Comparison of ENCODE assay signal across 1 cellular context in the genomic region with DNA sequence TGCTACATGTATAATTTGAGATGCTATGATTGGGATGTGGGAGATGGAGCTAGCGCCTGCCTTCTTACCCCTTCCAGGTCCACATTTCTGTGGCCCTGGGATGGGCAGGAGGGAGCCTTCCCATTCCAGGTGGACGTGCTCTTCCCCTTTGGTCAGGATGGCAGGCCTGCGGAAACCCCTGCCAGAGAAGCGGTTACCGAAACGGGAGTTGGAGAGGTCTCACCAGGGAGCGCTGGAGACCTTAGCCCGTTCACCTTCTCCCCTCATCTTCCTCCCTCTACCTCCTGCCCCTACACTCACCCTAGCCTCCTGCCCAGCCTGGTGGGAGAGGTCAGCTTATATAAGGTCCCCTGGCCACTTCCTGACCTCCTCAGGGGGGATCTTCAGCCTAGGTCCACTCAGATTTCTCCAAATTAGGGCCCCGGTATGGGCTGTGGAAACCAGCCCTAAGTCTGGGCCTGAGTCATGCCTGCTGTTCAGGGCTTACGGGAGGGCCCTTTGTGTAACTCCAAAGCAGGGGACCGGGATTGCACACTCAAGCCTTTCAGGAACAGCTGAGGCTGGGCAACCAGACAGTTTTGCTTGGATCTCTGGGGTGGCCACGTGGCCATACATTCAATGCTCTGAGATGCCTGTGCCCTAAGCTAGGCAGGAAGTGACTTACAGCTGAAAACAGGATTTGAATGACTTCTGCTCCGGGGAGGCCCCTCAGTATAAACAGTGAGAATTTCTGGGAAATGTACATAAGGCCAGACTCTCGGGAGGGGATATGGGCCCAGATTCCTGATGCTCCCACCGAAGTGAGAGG.
A peak's percentile ranks its signal among the peaks of the same experiment; 100 is the strongest.
TF ChIP-seq lines count a peak whose summit lies in the region.

No MANE protein-coding gene starts in this region.

TF ChIP-seq in HepG2, 621 proteins besides CTCF, POLR2A, EP300 and RAD21 (continued from another document and continues in another):
- TF ChIP-seq CEBPZ (IDR thresholded peaks at IDR 0.05; ENCODE audit: low read length): no peak
- TF ChIP-seq FOXK2 (IDR thresholded peaks at IDR 0.05): no peak
- TF ChIP-seq, protein P1, sequence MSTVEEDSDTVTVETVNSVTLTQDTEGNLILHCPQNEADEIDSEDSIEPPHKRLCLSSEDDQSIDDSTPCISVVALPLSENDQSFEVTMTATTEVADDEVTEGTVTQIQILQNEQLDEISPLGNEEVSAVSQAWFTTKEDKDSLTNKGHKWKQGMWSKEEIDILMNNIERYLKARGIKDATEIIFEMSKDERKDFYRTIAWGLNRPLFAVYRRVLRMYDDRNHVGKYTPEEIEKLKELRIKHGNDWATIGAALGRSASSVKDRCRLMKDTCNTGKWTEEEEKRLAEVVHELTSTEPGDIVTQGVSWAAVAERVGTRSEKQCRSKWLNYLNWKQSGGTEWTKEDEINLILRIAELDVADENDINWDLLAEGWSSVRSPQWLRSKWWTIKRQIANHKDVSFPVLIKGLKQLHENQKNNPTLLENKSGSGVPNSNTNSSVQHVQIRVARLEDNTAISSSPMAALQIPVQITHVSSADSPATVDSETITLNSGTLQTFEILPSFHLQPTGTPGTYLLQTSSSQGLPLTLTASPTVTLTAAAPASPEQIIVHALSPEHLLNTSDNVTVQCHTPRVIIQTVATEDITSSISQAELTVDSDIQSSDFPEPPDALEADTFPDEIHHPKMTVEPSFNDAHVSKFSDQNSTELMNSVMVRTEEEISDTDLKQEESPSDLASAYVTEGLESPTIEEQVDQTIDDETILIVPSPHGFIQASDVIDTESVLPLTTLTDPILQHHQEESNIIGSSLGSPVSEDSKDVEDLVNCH (CRISPR knock-in tag; IDR thresholded peaks at IDR 0.05): no peak
- 0 out of 2 replicates have a peak, but pooled peaks have one; percentile 46 for TF ChIP-seq ZFP41 (CRISPR knock-in tag; IDR thresholded peaks at IDR 0.05; ENCODE audit: borderline replicate concordance)
- TF ChIP-seq ZSCAN30 (CRISPR knock-in tag; IDR thresholded peaks at IDR 0.05): no peak
- TF ChIP-seq ZNF550 (CRISPR knock-in tag; IDR thresholded peaks at IDR 0.05; ENCODE audit: borderline replicate concordance): no peak
- TF ChIP-seq SALL1 (CRISPR knock-in tag; IDR thresholded peaks at IDR 0.05): peak; percentile 76
- TF ChIP-seq, protein P2, sequence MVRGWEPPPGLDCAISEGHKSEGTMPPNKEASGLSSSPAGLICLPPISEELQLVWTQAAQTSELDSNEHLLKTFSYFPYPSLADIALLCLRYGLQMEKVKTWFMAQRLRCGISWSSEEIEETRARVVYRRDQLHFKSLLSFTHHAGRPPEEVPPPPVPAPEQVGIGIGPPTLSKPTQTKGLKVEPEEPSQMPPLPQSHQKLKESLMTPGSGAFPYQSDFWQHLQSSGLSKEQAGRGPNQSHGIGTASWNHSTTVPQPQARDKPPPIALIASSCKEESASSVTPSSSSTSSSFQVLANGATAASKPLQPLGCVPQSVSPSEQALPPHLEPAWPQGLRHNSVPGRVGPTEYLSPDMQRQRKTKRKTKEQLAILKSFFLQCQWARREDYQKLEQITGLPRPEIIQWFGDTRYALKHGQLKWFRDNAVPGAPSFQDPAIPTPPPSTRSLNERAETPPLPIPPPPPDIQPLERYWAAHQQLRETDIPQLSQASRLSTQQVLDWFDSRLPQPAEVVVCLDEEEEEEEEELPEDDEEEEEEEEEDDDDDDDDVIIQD (CRISPR knock-in tag; IDR thresholded peaks at IDR 0.05; ENCODE audit: low read depth): no peak; the same call in 1 of the 2 replicates
- TF ChIP-seq, protein P3, sequence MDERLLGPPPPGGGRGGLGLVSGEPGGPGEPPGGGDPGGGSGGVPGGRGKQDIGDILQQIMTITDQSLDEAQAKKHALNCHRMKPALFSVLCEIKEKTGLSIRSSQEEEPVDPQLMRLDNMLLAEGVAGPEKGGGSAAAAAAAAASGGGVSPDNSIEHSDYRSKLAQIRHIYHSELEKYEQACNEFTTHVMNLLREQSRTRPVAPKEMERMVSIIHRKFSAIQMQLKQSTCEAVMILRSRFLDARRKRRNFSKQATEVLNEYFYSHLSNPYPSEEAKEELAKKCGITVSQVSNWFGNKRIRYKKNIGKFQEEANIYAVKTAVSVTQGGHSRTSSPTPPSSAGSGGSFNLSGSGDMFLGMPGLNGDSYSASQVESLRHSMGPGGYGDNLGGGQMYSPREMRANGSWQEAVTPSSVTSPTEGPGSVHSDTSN (CRISPR knock-in tag; IDR thresholded peaks at IDR 0.05): no peak
- no peak for TF ChIP-seq ZNF740 (CRISPR knock-in tag; IDR thresholded peaks at IDR 0.05)
- no peak for TF ChIP-seq ZNF225 (CRISPR knock-in tag; IDR thresholded peaks at IDR 0.05)
- peak; percentile 56 for TF ChIP-seq ZNF781 (CRISPR knock-in tag; IDR thresholded peaks at IDR 0.05; ENCODE audit: borderline replicate concordance, not compliant biosample characterization)
- TF ChIP-seq GATA4 (IDR thresholded peaks at IDR 0.05; ENCODE audit: borderline replicate concordance, low read depth): peak; percentile 83; the same call in 1 of the 2 replicates
- peak; percentile 30 for TF ChIP-seq JARID2 (CRISPR knock-in tag; IDR thresholded peaks at IDR 0.05; ENCODE audit: insufficient replicate concordance)
- TF ChIP-seq ZNF790 (CRISPR knock-in tag; IDR thresholded peaks at IDR 0.05; ENCODE audit: borderline replicate concordance): no peak
- no peak for TF ChIP-seq HOXA7 (CRISPR knock-in tag; IDR thresholded peaks at IDR 0.05)
- peak; percentile 64; the same call in 1 of the 2 replicates for TF ChIP-seq TCF7 (IDR thresholded peaks at IDR 0.05; ENCODE audit: low read depth)
- TF ChIP-seq ZNF232 (CRISPR knock-in tag; IDR thresholded peaks at IDR 0.05; ENCODE audit: borderline replicate concordance): no peak; the same call in 1 of the 2 replicates
- peak; percentile 78 for TF ChIP-seq ZBTB38 (CRISPR knock-in tag; IDR thresholded peaks at IDR 0.05)
- no peak for TF ChIP-seq MAZ (IDR thresholded peaks at IDR 0.05; ENCODE audit: borderline replicate concordance, low read depth, low read length)
- TF ChIP-seq MAZ (CRISPR knock-in tag; IDR thresholded peaks at IDR 0.05; ENCODE audit: low read depth): no peak
- TF ChIP-seq HDAC6 (IDR thresholded peaks at IDR 0.05; ENCODE audit: low read depth, low read length): no peak
- peak; percentile 88 for TF ChIP-seq TFE3 (CRISPR knock-in tag; IDR thresholded peaks at IDR 0.05)
- TF ChIP-seq ZNF577 (CRISPR knock-in tag; IDR thresholded peaks at IDR 0.05; ENCODE audit: borderline replicate concordance, low read depth): no peak
- peak; percentile 23; the same call in 1 of the 2 replicates for TF ChIP-seq DPF2 (CRISPR knock-in tag; IDR thresholded peaks at IDR 0.05; ENCODE audit: borderline replicate concordance, low read depth)
- TF ChIP-seq, protein P4, sequence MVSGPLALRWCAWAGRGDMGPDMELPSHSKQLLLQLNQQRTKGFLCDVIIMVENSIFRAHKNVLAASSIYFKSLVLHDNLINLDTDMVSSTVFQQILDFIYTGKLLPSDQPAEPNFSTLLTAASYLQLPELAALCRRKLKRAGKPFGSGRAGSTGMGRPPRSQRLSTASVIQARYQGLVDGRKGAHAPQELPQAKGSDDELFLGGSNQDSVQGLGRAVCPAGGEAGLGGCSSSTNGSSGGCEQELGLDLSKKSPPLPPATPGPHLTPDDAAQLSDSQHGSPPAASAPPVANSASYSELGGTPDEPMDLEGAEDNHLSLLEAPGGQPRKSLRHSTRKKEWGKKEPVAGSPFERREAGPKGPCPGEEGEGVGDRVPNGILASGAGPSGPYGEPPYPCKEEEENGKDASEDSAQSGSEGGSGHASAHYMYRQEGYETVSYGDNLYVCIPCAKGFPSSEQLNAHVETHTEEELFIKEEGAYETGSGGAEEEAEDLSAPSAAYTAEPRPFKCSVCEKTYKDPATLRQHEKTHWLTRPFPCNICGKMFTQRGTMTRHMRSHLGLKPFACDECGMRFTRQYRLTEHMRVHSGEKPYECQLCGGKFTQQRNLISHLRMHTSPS (CRISPR knock-in tag; IDR thresholded peaks at IDR 0.05; ENCODE audit: low read depth): 0 out of 2 replicates have a peak, but pooled peaks have one; percentile 80
- no peak for TF ChIP-seq KDM5A (IDR thresholded peaks at IDR 0.05; ENCODE audit: borderline replicate concordance, low read length)
- TF ChIP-seq MAFF (IDR thresholded peaks at IDR 0.05; ENCODE audit: low read depth, low read length): no peak
- no peak for TF ChIP-seq CREB3 (CRISPR knock-in tag; IDR thresholded peaks at IDR 0.05)
- no peak for TF ChIP-seq HOXA5 (CRISPR knock-in tag; IDR thresholded peaks at IDR 0.05)
- TF ChIP-seq ARID3A (IDR thresholded peaks at IDR 0.05; ENCODE audit: low read depth, low read length): no peak
- no peak for TF ChIP-seq MXD4 (CRISPR knock-in tag; IDR thresholded peaks at IDR 0.05)
- TF ChIP-seq MBNL3 (CRISPR knock-in tag; conservative IDR thresholded peaks at IDR 0.05): no peak
- peak; percentile 54 for TF ChIP-seq ZNF574 (CRISPR knock-in tag; IDR thresholded peaks at IDR 0.05)
- TF ChIP-seq FOXK1 (CRISPR knock-in tag; IDR thresholded peaks at IDR 0.05; ENCODE audit: borderline replicate concordance, low read depth): peak; percentile 75; the same call in 1 of the 2 replicates
